ENCODE assay signal across 18 cellular contexts in genomic region chr2:190199530-190199929, GRCh38.
A peak's percentile ranks its signal among the peaks of the same experiment; 100 is the strongest.
DNase-seq lines count a peak whose midpoint lies in the region; ATAC-seq and TF ChIP-seq lines count a peak whose summit lies in the region.
"Had no signal": no experiment of that assay in that cellular context is flagged by ENCODE, and none has a peak within 500 bp of the region (broad histone marks: within the 10 kb centered on the region; RNA-seq: fewer than 3 reads in every experiment).

No MANE protein-coding gene starts in this region.

- no peaks in the 10 kb centered on the region for H3K27me3 ChIP-seq in right cardiac atrium (ENCODE audit: control insufficient read depth, insufficient read depth)
- H3K27me3 ChIP-seq in left lung: no peaks in the 10 kb centered on the region
- H3K27me3 ChIP-seq in upper lobe of right lung: no peaks in the 10 kb centered on the region

- H3K4me3 ChIP-seq in right cardiac atrium (ENCODE audit: low read length): no peak overlapping the region
- H3K4me3 ChIP-seq in left lung: no peak overlapping the region
- H3K4me3 ChIP-seq in upper lobe of right lung: no peak overlapping the region
- H3K4me3 ChIP-seq: A549 had no signal

- WGBS in right cardiac atrium: 55% methylated on average over 1 of the region's 1 CpG

- ATAC-seq in Right ventricle myocardium superior (ENCODE audit: poor library complexity) (peak; percentile 75), right cardiac atrium (no peak), left lung (peak; percentile 33), upper lobe of right lung (peak; percentile 45)
- ATAC-seq: A549, HCT116 had no signal

- DNase-seq in DMS53 (lab: John Stamatoyannopoulos, UW) (peak; percentile 34), DMS53 treated with DMSO at 0.1 percent for 48 hours (lab: John Stamatoyannopoulos, UW; ENCODE audit: unreplicated experiment) (no peak), Right ventricle myocardium superior (no peak), right cardiac atrium (no peak), left lung (no peak), upper lobe of right lung (no peak), NCI-H2171 (lab: John Stamatoyannopoulos, UW) (no peak)
- DNase-seq: AML-193; Caco-2; CD4-positive, alpha-beta T cell; DMS79 treated with DMSO at 0.1 percent for 48 hours; GF-D8; GOT3; H7 had no signal

- H3K36me3 ChIP-seq in left lung (peaks cover 0 to 9% of the 10 kb centered on the region in 2 donors), upper lobe of right lung (peaks cover 10% of the 10 kb centered on the region)

- intact Hi-C loops in Right ventricle myocardium superior (cut with DNase I): no loop called here
- intact Hi-C loops in right cardiac atrium (cut with DNase I): no loop called here
- intact Hi-C loops in left lung (cut with DNase I): no loop called here
- intact Hi-C loops in upper lobe of right lung (cut with DNase I): no loop called here

- no peak overlapping the region for H3K27ac ChIP-seq in right cardiac atrium (ENCODE audit: low read length)
- no peak overlapping the region for H3K27ac ChIP-seq in left lung
- H3K27ac ChIP-seq in upper lobe of right lung: no peak overlapping the region
- H3K27ac ChIP-seq: 22Rv1, A549, C4-2B had no signal

- H3K4me1 ChIP-seq in right cardiac atrium (ENCODE audit: control insufficient read depth, insufficient read depth, low read length) (peaks cover 2% of the 10 kb centered on the region), left lung (no peaks in the 10 kb centered on the region), upper lobe of right lung (no peaks in the 10 kb centered on the region)

- H3K9me3 ChIP-seq in right cardiac atrium (ENCODE audit: control insufficient read depth, low read length): no peaks in the 10 kb centered on the region
- H3K9me3 ChIP-seq in left lung: no peaks in the 10 kb centered on the region
- no peaks in the 10 kb centered on the region for H3K9me3 ChIP-seq in upper lobe of right lung
- H3K9me3 ChIP-seq: A549, Caco-2 had no signal

- TF ChIP-seq CTCF in left lung (IDR thresholded peaks at IDR 0.05) (no peak), upper lobe of right lung (IDR thresholded peaks at IDR 0.05) (no peak)

Comparison
In these comparisons a context has a peak if more than half of its experiments do, and no peak if none do; other contexts are left out.
1. ATAC-seq: peak in Right ventricle myocardium superior (single experiment), left lung (single experiment) and upper lobe of right lung (single experiment); none in right cardiac atrium (0 of 2).